9 cellular contexts compared by ENCODE assay signal in the genomic region with DNA sequence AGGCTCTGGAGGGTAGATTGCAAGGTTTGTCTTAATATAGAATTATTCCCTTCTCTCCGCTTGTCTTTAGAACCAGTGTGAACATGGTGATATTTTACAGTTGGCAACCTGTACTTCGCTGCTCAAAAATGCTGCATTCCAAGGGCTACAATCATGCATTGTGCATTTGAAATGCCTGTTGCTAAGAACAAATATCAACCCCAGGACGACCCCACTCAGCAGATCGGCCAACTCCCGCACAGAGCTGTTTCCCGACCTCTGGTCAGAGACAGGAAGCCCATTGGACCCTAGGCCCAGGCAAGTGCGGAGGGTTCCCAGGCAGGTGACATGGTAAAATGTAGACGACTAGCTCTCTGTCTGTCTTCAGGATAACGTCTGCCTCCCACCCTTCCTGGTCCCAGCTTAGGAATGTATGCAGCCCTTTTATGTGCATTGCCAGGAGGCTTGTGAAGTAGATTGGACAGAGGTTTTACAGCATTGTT.
DNase-seq lines count a peak whose midpoint lies in the region; ATAC-seq and TF ChIP-seq lines count a peak whose summit lies in the region.
"Had no signal": no experiment of that assay in that cellular context is flagged by ENCODE, and none has a peak within 500 bp of the region (broad histone marks: within the 10 kb centered on the region; RNA-seq: fewer than 3 reads in every experiment).

No MANE protein-coding gene starts in this region.

- no peak overlapping the region for H3K4me3 ChIP-seq in gastroesophageal sphincter
- no peak overlapping the region for H3K4me3 ChIP-seq in prostate gland

- H3K36me3 ChIP-seq in gastroesophageal sphincter (no peaks in the 10 kb centered on the region), prostate gland (no peaks in the 10 kb centered on the region)

- 19 to 42% methylated on average over 3 to 7 of the region's 9 CpGs for WGBS in gastroesophageal sphincter (ENCODE audit: low coverage in 1 of 2), 2 donors
- WGBS in prostate gland: 17% methylated on average over 9 of the region's 9 CpGs

- H3K27me3 Mint-ChIP-seq in CD14-positive monocyte (ENCODE audit: low read depth in 3 of 3): peaks cover 0 to 3% (median 0%) of the 10 kb centered on the region in 3 donors

- peaks cover 16 to 45% (median 19%) of the 10 kb centered on the region in 3 donors for H3K4me1 ChIP-seq in gastroesophageal sphincter
- peaks cover 7% of the 10 kb centered on the region for H3K4me1 ChIP-seq in prostate gland (replicated peaks)

- H3K4me1 Mint-ChIP-seq in CD14-positive monocyte: peaks cover 63% of the 10 kb centered on the region

- H3K27me3 ChIP-seq in gastroesophageal sphincter: no peaks in the 10 kb centered on the region
- no peaks in the 10 kb centered on the region for H3K27me3 ChIP-seq in prostate gland (replicated peaks; ENCODE audit: insufficient read depth)

- no peak for TF ChIP-seq POLR2A in gastroesophageal sphincter (IDR thresholded peaks at IDR 0.05)
- TF ChIP-seq POLR2A in prostate gland (IDR thresholded peaks at IDR 0.05): no peak

- TF ChIP-seq CTCF in CD14-positive monocyte (IDR thresholded peaks at IDR 0.05) (no peak), gastroesophageal sphincter (IDR thresholded peaks at IDR 0.05) (no peak), prostate gland (IDR thresholded peaks at IDR 0.05) (no peak)

- ATAC-seq in SK-N-SH treated with all-trans-retinoic acid at 6 μM for 48 hours (peak; percentile 85), gastroesophageal sphincter (peak; percentile 23), GM18909 (IDR thresholded peaks at IDR 0.05; ENCODE audit: poor library complexity, unreplicated experiment) (no peak), HG03039 (IDR thresholded peaks at IDR 0.05; ENCODE audit: unreplicated experiment) (no peak), GM21723 (IDR thresholded peaks at IDR 0.05; ENCODE audit: unreplicated experiment) (no peak)

- peaks cover 0 to 2% (median 0%) of the 10 kb centered on the region in 7 donors for H3K9me3 Mint-ChIP-seq in CD14-positive monocyte

- DNase-seq in CD14-positive monocyte (ENCODE audit: low spot score) (no peak), prostate gland (ENCODE audit: low spot score) (no peak), NCI-H1092 treated with DMSO at 0.1 percent for 48 hours (lab: John Stamatoyannopoulos, UW) (no peak)
- DNase-seq: NCI-H1048 had no signal

- intact Hi-C loops in CD14-positive monocyte (cut with micrococcal nuclease) (loop anchor here (5.0 to 10.0 kb wide), 2 partner anchors 262 to 264 kb away; a partner anchor contains a TSS), prostate gland (cut with DNase I) (loop anchor here (2.0 to 10.0 kb wide), 3 partner anchors 128 to 259 kb away; no protein-coding TSS in a partner anchor)

- no peak overlapping the region for H3K4me3 Mint-ChIP-seq in CD14-positive monocyte

- peak overlapping the region; percentile 77 to 80 (median 78) for H3K27ac ChIP-seq in gastroesophageal sphincter
- peak overlapping the region; percentile 22 to 30 for H3K27ac ChIP-seq in prostate gland

- no peak for TF ChIP-seq EP300 in gastroesophageal sphincter (IDR thresholded peaks at IDR 0.05)

- H3K9me3 ChIP-seq in gastroesophageal sphincter (no peaks in the 10 kb centered on the region), prostate gland (no peaks in the 10 kb centered on the region)

- H3K36me3 Mint-ChIP-seq in CD14-positive monocyte: peaks cover 3 to 7% of the 10 kb centered on the region in 2 donors

- peak overlapping the region; percentile 92 to 98 (median 96) for H3K27ac Mint-ChIP-seq in CD14-positive monocyte

TF ChIP-seq in SK-N-SH treated with all-trans-retinoic acid at 6 μM for 48 hours, 23 proteins besides CTCF, POLR2A, EP300 and RAD21:
- TF ChIP-seq ISL1 (CRISPR knock-in tag; IDR thresholded peaks at IDR 0.05) (no peak), TOX (CRISPR knock-in tag; IDR thresholded peaks at IDR 0.05; ENCODE audit: borderline replicate concordance) (no peak), ZFP3 (CRISPR knock-in tag; IDR thresholded peaks at IDR 0.05) (no peak)

Comparison
In these comparisons a context has a peak if more than half of its experiments do, and no peak if none do; other contexts are left out.
1. ATAC-seq: peak in SK-N-SH treated with all-trans-retinoic acid at 6 μM for 48 hours (single experiment) and gastroesophageal sphincter (single experiment); none in GM18909 (single experiment), HG03039 (single experiment) and GM21723 (single experiment).